Comparison of ENCODE assay signal across 18 cellular contexts in genomic region chr17:71656987-71657858, GRCh38.
"Had no signal": no experiment of that assay in that cellular context is flagged by ENCODE, and none has a peak within 500 bp of the region (broad histone marks: within the 10 kb centered on the region; RNA-seq: fewer than 3 reads in every experiment).

No MANE protein-coding gene starts in this region.

- H3K4me1 ChIP-seq: heart right ventricle, sigmoid colon, stomach, transverse colon had no signal

- H3K4me3 Mint-ChIP-seq: naive thymus-derived CD8-positive, alpha-beta T cell; neural crest cell had no signal

- ATAC-seq: heart right ventricle; left lobe of liver; mucosa of descending colon; naive thymus-derived CD8-positive, alpha-beta T cell had no signal

- H3K27ac ChIP-seq: coronary artery, heart right ventricle, sigmoid colon, skin epidermis, stomach, thoracic aorta, transverse colon had no signal

- DNase-seq: effector CD4-positive, alpha-beta T cell; heart right ventricle; hypothalamus; mammary epithelial cell; mucosa of descending colon; naive thymus-derived CD8-positive, alpha-beta T cell; posterior cingulate gyrus; sigmoid colon; stimulated activated CD4-positive, alpha-beta T cell treated with anti-CD3 and anti-CD28 coated beads, Interleukin-12 subunit alpha, Interleukin-12 subunit beta, amount 100 ng/mL, for 4 hours; stimulated activated naive CD4-positive, alpha-beta T cell; stomach; substantia nigra; transverse colon had no signal

- H3K4me3 ChIP-seq: coronary artery, heart right ventricle, mucosa of descending colon, sigmoid colon, skin epidermis, stomach, thoracic aorta, transverse colon had no signal

- H3K27me3 ChIP-seq: heart right ventricle, sigmoid colon, stomach, transverse colon had no signal

- H3K36me3 Mint-ChIP-seq: naive thymus-derived CD8-positive, alpha-beta T cell had no signal

- H3K9me3 ChIP-seq: mucosa of descending colon, stomach, thoracic aorta, transverse colon had no signal

- H3K27me3 Mint-ChIP-seq: naive thymus-derived CD8-positive, alpha-beta T cell had no signal

- H3K36me3 ChIP-seq: heart right ventricle, sigmoid colon, stomach, thoracic aorta, transverse colon had no signal

- H3K4me1 Mint-ChIP-seq: naive thymus-derived CD8-positive, alpha-beta T cell; neural crest cell had no signal
